In the genomic region with DNA sequence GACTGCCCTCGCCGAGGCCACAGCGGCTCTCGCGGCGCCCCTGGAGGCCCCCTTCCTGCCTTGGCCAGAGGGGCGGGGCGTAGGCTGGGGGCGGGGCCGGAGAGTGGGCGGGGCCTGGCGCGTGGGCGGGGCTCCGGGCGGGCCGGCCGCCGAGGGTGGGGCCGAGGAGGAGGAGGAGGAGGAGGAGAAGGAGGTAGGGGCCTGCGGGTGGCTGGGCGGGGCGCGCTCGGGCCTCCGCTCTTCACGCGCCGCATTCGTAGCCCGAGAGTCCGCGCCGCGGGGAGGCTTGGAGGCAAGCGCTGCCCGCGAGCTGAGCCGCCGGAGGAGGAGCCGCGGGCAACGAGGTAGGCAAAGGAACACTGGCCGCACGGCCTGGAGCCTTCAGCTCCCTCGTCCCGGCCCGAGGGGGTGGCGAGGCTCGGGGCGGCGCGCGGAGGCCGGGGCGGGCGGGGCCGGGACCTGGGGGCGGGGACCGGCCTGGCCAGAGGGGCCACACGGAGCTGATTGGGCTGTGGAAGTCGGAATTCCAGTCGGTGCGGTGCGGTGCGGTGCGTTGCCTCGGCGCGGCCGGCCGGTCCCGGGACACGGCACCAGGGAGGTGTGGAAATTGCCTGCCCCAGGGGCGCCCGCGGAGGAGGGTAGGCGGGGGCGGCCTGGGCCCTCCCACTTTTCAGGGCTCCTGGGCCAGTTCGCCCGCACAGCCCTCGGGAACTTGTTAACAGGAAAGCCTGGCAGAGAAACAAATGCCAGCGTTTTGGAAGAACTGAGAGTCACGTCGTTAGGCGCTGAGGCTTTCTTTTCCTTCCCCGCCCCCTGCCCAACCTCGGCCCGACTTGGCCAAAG, we compare ENCODE assay signal across 8 cellular contexts. TPM values are rescaled to one million over a fixed set of nuclear protein-coding genes. Genes with fewer than 3 reads are reported as not detected.
DNase-seq lines count a peak whose midpoint lies in the region; ATAC-seq and TF ChIP-seq lines count a peak whose summit lies in the region.

A gene with protein sequence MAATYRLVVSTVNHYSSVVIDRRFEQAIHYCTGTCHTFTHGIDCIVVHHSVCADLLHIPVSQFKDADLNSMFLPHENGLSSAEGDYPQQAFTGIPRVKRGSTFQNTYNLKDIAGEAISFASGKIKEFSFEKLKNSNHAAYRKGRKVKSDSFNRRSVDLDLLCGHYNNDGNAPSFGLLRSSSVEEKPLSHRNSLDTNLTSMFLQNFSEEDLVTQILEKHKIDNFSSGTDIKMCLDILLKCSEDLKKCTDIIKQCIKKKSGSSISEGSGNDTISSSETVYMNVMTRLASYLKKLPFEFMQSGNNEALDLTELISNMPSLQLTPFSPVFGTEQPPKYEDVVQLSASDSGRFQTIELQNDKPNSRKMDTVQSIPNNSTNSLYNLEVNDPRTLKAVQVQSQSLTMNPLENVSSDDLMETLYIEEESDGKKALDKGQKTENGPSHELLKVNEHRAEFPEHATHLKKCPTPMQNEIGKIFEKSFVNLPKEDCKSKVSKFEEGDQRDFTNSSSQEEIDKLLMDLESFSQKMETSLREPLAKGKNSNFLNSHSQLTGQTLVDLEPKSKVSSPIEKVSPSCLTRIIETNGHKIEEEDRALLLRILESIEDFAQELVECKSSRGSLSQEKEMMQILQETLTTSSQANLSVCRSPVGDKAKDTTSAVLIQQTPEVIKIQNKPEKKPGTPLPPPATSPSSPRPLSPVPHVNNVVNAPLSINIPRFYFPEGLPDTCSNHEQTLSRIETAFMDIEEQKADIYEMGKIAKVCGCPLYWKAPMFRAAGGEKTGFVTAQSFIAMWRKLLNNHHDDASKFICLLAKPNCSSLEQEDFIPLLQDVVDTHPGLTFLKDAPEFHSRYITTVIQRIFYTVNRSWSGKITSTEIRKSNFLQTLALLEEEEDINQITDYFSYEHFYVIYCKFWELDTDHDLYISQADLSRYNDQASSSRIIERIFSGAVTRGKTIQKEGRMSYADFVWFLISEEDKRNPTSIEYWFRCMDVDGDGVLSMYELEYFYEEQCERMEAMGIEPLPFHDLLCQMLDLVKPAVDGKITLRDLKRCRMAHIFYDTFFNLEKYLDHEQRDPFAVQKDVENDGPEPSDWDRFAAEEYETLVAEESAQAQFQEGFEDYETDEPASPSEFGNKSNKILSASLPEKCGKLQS (N-terminal part only) (plus strand): TSS at position 223 of the 843 bp plus-strand sequence. CDS start 35,771 bp downstream, outside the sequence.

- under 1% methylated on average over 89 of the region's 89 CpGs for WGBS in right cardiac atrium

- H3K27me3 ChIP-seq in right cardiac atrium (ENCODE audit: control insufficient read depth, insufficient read depth) (no peaks in the 10 kb centered on the region), upper lobe of right lung (no peaks in the 10 kb centered on the region)

- H3K9me3 ChIP-seq in right cardiac atrium (ENCODE audit: control insufficient read depth, low read length) (no peaks in the 10 kb centered on the region), upper lobe of right lung (no peaks in the 10 kb centered on the region)

- TF ChIP-seq CTCF in upper lobe of right lung (IDR thresholded peaks at IDR 0.05): no peak

- intact Hi-C loops in right cardiac atrium (cut with DNase I): loop anchor here in 1 of 4 donors (10.0 kb wide), 1 partner anchor 59 kb away; no protein-coding TSS in a partner anchor
- intact Hi-C loops in upper lobe of right lung (cut with DNase I): no loop called here

- ATAC-seq in HG02571 (IDR thresholded peaks at IDR 0.05; ENCODE audit: unreplicated experiment) (peak; percentile 63), right cardiac atrium (peak; percentile 98 to 99), upper lobe of right lung (peak; percentile 99)

- no peaks in the 10 kb centered on the region for H3K36me3 ChIP-seq in upper lobe of right lung

- H3K4me1 ChIP-seq in right cardiac atrium (ENCODE audit: control insufficient read depth, insufficient read depth, low read length) (no peaks in the 10 kb centered on the region), upper lobe of right lung (peaks cover 12% of the 10 kb centered on the region)

- H3K4me3 ChIP-seq in right cardiac atrium (ENCODE audit: low read length) (peak within 1 kb of the TSS; percentile 75), upper lobe of right lung (peak within 1 kb of the TSS; percentile 82)

- H3K27ac ChIP-seq in right cardiac atrium (ENCODE audit: low read length) (peak within 1 kb of the TSS; percentile 66), upper lobe of right lung (peak within 1 kb of the TSS; percentile 82)

- DNase-seq in G401 (ENCODE audit: low spot score) (peak; percentile 62), NCI-H128 (lab: John Stamatoyannopoulos, UW; ENCODE audit: unreplicated experiment) (peak; percentile 65), T1000 (lab: John Stamatoyannopoulos, UW) (peak; percentile 85), astrocyte of the hippocampus (ENCODE audit: low read depth, low spot score) (peak; percentile 95), right cardiac atrium (peak; percentile 88 to 94 (median 92)), pulmonary artery endothelial cell (ENCODE audit: low read depth, low spot score) (peak; percentile 33), upper lobe of right lung (peak; percentile 93)

- in situ Hi-C loops in G401 (cut with HindIII; ENCODE audit: low sequenced_read_pairs): no loop called here

RNA-seq across cellular contexts. Expression of the gene that starts here (rescaled TPM):
- 0.88 and 3.6 TPM in 2 replicates for total RNA-seq in G401 (2014; rRNA removed; shearing (Covaris generic))
- total RNA-seq in right cardiac atrium (10 to 100 TPM; 40.9 to 89.6 (median 68.3) TPM), pulmonary artery endothelial cell (7.5 TPM in 2 replicates), upper lobe of right lung (7.4 TPM)
- 26.4 TPM for polyA plus RNA-seq in right cardiac atrium

Comparison
In these comparisons a context has a peak if more than half of its experiments do, and no peak if none do; other contexts are left out.
1. Peak in every context shown above with its lines: DNase-seq, ATAC-seq, H3K4me3 ChIP-seq and H3K27ac ChIP-seq.
2. DNase-seq: peak in every context shown above with its lines; median percentile 95 in astrocyte of the hippocampus; 93 in upper lobe of right lung; 92 in right cardiac atrium; 85 in T1000; 65 in NCI-H128; 62 in G401; 33 in pulmonary artery endothelial cell.